29 cellular contexts compared by ENCODE assay signal in genomic region chr7:158262284-158263109, GRCh38.
"Had no signal": no experiment of that assay in that cellular context is flagged by ENCODE, and none has a peak within 500 bp of the region (broad histone marks: within the 10 kb centered on the region; RNA-seq: fewer than 3 reads in every experiment).

No MANE protein-coding gene starts in this region.

- H3K27me3 ChIP-seq: ascending aorta, neural progenitor cell, right atrium auricular region, testis, transverse colon, uterus had no signal

- H3K4me1 ChIP-seq: ascending aorta, esophagus muscularis mucosa, heart right ventricle, left lung, lower lobe of right lung, right atrium auricular region, testis, uterus had no signal

- H3K9me3 Mint-ChIP-seq: activated CD4-positive, alpha-beta memory T cell treated with anti-CD3 and anti-CD28 coated beads for 36 hours; activated CD4-positive, alpha-beta T cell treated with anti-CD3 and anti-CD28 coated beads, Interleukin-2, amount 10 ng/mL, durations not matched to agents 24 days and 14 days; activated naive CD8-positive, alpha-beta T cell treated with anti-CD3 and anti-CD28 coated beads, Interleukin-2, amount 10 ng/mL, durations not matched to agents 7 days and 5 days; activated T-cell treated with anti-CD3 and anti-CD28 coated beads, Interleukin-2, amount 50 U/mL, for 24 hours; natural killer cell; neural progenitor cell had no signal

- H3K36me3 ChIP-seq: ascending aorta, esophagus muscularis mucosa, heart right ventricle, left lung, lower lobe of right lung, neural progenitor cell, right atrium auricular region, transverse colon, uterus, WERI-Rb-1 had no signal

- H3K27me3 Mint-ChIP-seq: activated CD4-positive, alpha-beta memory T cell treated with anti-CD3 and anti-CD28 coated beads for 36 hours; activated CD4-positive, alpha-beta T cell treated with anti-CD3 and anti-CD28 coated beads, Interleukin-2, amount 10 ng/mL, durations not matched to agents 24 days and 14 days; activated naive CD4-positive, alpha-beta T cell treated with anti-CD3 and anti-CD28 coated beads, Interleukin-2, amount 10 ng/mL, durations not matched to agents 7 days and 5 days; activated naive CD8-positive, alpha-beta T cell treated with anti-CD3 and anti-CD28 coated beads, Interleukin-2, amount 10 ng/mL, durations not matched to agents 7 days and 5 days; activated T-cell treated with anti-CD3 and anti-CD28 coated beads, Interleukin-2, amount 50 U/mL, for 24 hours; brain; T-helper 17 cell had no signal

- H3K27ac Mint-ChIP-seq: activated CD4-positive, alpha-beta memory T cell treated with anti-CD3 and anti-CD28 coated beads for 36 hours; activated CD4-positive, alpha-beta T cell treated with anti-CD3 and anti-CD28 coated beads, Interleukin-2, amount 10 ng/mL, durations not matched to agents 24 days and 14 days; activated naive CD4-positive, alpha-beta T cell treated with anti-CD3 and anti-CD28 coated beads, Interleukin-2, amount 10 ng/mL, durations not matched to agents 7 days and 5 days; activated naive CD8-positive, alpha-beta T cell treated with anti-CD3 and anti-CD28 coated beads, Interleukin-2, amount 10 ng/mL, durations not matched to agents 7 days and 5 days; activated T-cell treated with anti-CD3 and anti-CD28 coated beads, Interleukin-2, amount 50 U/mL, for 24 hours; natural killer cell; T-helper 17 cell had no signal

- ATAC-seq: heart right ventricle, left lung, lower lobe of right lung, T-helper 17 cell had no signal

- H3K36me3 Mint-ChIP-seq: activated CD4-positive, alpha-beta memory T cell treated with anti-CD3 and anti-CD28 coated beads for 36 hours; activated naive CD4-positive, alpha-beta T cell treated with anti-CD3 and anti-CD28 coated beads, Interleukin-2, amount 10 ng/mL, durations not matched to agents 7 days and 5 days; activated naive CD8-positive, alpha-beta T cell treated with anti-CD3 and anti-CD28 coated beads, Interleukin-2, amount 10 ng/mL, durations not matched to agents 7 days and 5 days; natural killer cell; neural progenitor cell had no signal

- DNase-seq: activated CD4-positive, alpha-beta memory T cell treated with anti-CD3 and anti-CD28 coated beads for 36 hours; activated CD4-positive, alpha-beta T cell treated with anti-CD3 and anti-CD28 coated beads, Interleukin-2, amount 10 ng/mL, durations not matched to agents 24 days and 14 days; activated CD4-positive, CD25-positive, alpha-beta regulatory T cell treated with anti-CD3 and anti-CD28 coated beads, Interleukin-2, amount 50 U/mL, for 72 hours; activated CD8-positive, alpha-beta memory T cell treated with anti-CD3 and anti-CD28 coated beads, Interleukin-2, amount 50 U/mL, for 4 hours; activated gamma-delta T cell; activated naive CD4-positive, alpha-beta T cell treated with anti-CD3 and anti-CD28 coated beads, Interleukin-2, amount 10 ng/mL, durations not matched to agents 7 days and 5 days; activated naive CD8-positive, alpha-beta T cell treated with anti-CD3 and anti-CD28 coated beads, Interleukin-2, amount 10 ng/mL, durations not matched to agents 7 days and 5 days; activated T-cell treated with anti-CD3 and anti-CD28 coated beads, Interleukin-2, amount 50 U/mL, for 24 hours; foreskin melanocyte; heart right ventricle; mesenchymal stem cell; natural killer cell; stimulated activated CD4-positive, alpha-beta T cell treated with anti-CD3 and anti-CD28 coated beads, Interleukin-15, amount 100 ng/mL, for 24 hours; stimulated activated CD4-positive, alpha-beta T cell treated with anti-CD3 and anti-CD28 coated beads, Interleukin-2, amount 100 ng/mL, for 24 hours; stimulated activated naive CD4-positive, alpha-beta T cell treated with Interleukin-2 at 50 U/mL for 16 hours; T-helper 17 cell; T1000; testis; transverse colon; uterus; WERI-Rb-1 had no signal

- H3K4me3 ChIP-seq: ascending aorta, esophagus muscularis mucosa, heart right ventricle, left lung, lower lobe of right lung, neural progenitor cell, right atrium auricular region, testis, uterus had no signal

- H3K27ac ChIP-seq: ascending aorta, esophagus muscularis mucosa, heart right ventricle, left lung, lower lobe of right lung, neural progenitor cell, right atrium auricular region, testis, uterus, WERI-Rb-1 had no signal

- H3K9me3 ChIP-seq: ascending aorta, esophagus muscularis mucosa, lower lobe of right lung, right atrium auricular region, testis, transverse colon, uterus had no signal

- H3K4me3 Mint-ChIP-seq: activated CD4-positive, alpha-beta memory T cell treated with anti-CD3 and anti-CD28 coated beads for 36 hours; activated CD4-positive, alpha-beta T cell treated with anti-CD3 and anti-CD28 coated beads, Interleukin-2, amount 10 ng/mL, durations not matched to agents 24 days and 14 days; activated naive CD4-positive, alpha-beta T cell treated with anti-CD3 and anti-CD28 coated beads, Interleukin-2, amount 10 ng/mL, durations not matched to agents 7 days and 5 days; activated naive CD8-positive, alpha-beta T cell treated with anti-CD3 and anti-CD28 coated beads, Interleukin-2, amount 10 ng/mL, durations not matched to agents 7 days and 5 days; activated T-cell treated with anti-CD3 and anti-CD28 coated beads, Interleukin-2, amount 50 U/mL, for 24 hours; brain; natural killer cell; neural progenitor cell; T-helper 17 cell had no signal

- FAIRE-seq: islet of Langerhans had no signal

- H3K4me1 Mint-ChIP-seq: activated CD4-positive, alpha-beta T cell treated with anti-CD3 and anti-CD28 coated beads, Interleukin-2, amount 10 ng/mL, durations not matched to agents 24 days and 14 days; activated naive CD4-positive, alpha-beta T cell treated with anti-CD3 and anti-CD28 coated beads, Interleukin-2, amount 10 ng/mL, durations not matched to agents 7 days and 5 days; activated naive CD8-positive, alpha-beta T cell treated with anti-CD3 and anti-CD28 coated beads, Interleukin-2, amount 10 ng/mL, durations not matched to agents 7 days and 5 days; natural killer cell; T-helper 17 cell had no signal

- H3K9ac ChIP-seq: neural progenitor cell had no signal
